Comparison of ENCODE assay signal across 10 cellular contexts in the genomic region with DNA sequence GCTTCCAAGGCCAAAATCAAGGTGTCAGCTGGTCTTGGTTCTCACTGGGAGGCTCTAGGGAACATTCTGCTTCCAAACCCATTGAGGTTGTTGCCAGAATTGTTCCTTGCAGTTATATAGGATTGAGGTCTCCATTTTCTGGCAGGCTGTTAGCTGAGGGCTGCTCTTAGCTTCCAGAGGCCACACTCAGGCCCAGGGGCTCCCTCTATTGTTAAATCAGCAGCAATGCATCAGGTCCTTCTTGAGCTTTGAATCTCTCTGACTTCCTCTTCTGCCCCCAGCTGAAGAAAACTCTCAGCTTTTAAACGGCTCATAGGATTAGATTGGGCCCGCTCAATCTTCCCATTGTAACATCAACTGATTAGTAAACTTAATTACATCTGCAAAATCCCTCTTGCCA. TPM values are rescaled to one million over a fixed set of nuclear protein-coding genes. Genes with fewer than 3 reads are reported as not detected.
DNase-seq lines count a peak whose midpoint lies in the region; TF ChIP-seq lines count a peak whose summit lies in the region.
"Had no signal": no experiment of that assay in that cellular context is flagged by ENCODE, and none has a peak within 500 bp of the region (broad histone marks: within the 10 kb centered on the region; RNA-seq: fewer than 3 reads in every experiment).

No MANE protein-coding gene starts in this region.

- peaks cover 8% of the 10 kb centered on the region; the same call in 1 of the 2 replicates for H3K27me3 ChIP-seq in GM23248 (replicated peaks; ENCODE audit: insufficient read depth)
- H3K27me3 ChIP-seq in endodermal cell (ENCODE audit: control insufficient read depth, insufficient read depth, low read length, poor library complexity, severe bottlenecking): peaks cover 32% of the 10 kb centered on the region
- peaks cover 14% of the 10 kb centered on the region for H3K27me3 ChIP-seq in osteoblast (ENCODE audit: insufficient read depth, low read length)
- H3K27me3 ChIP-seq: BLaER1 treated with 17β-estradiol and CSF1 and Interleukin-3, amounts not matched to agents 10 nM and 100 nM had no signal

- no peak overlapping the region for H3K9ac ChIP-seq in GM23248
- H3K9ac ChIP-seq in endodermal cell (ENCODE audit: extremely low read depth, low read length, poor library complexity, severe bottlenecking): no peak overlapping the region
- H3K9ac ChIP-seq: BLaER1 treated with 17β-estradiol and CSF1 and Interleukin-3, amounts not matched to agents 10 nM and 100 nM had no signal

- DNase-seq in NCI-H1436 (lab: John Stamatoyannopoulos, UW) (peak; percentile 48), NCI-H1436 treated with DMSO at 0.1 percent for 48 hours (lab: John Stamatoyannopoulos, UW) (no peak), GM23248 (peak; percentile 84), NCI-H1105 (lab: John Stamatoyannopoulos, UW) (peak; percentile 70), UCSD-AML1 (lab: John Stamatoyannopoulos, UW; ENCODE audit: unreplicated experiment) (peak; percentile 18), endodermal cell (peak; percentile 72), osteoblast (ENCODE audit: insufficient read length, low spot score, missing footprints) (peak; percentile 91), NCI-H524 treated with DMSO at 0.1 percent for 48 hours (lab: John Stamatoyannopoulos, UW) (no peak)

- H3K79me2 ChIP-seq in GM23248 (ENCODE audit: insufficient read depth) (no peaks in the 10 kb centered on the region), osteoblast (ENCODE audit: insufficient read depth, low read length) (no peaks in the 10 kb centered on the region)

- H3K9me2 ChIP-seq in GM23248 (ENCODE audit: insufficient read depth): no peaks in the 10 kb centered on the region

- H2AFZ ChIP-seq in GM23248 (no peak overlapping the region; the same call in 1 of the 2 replicates), osteoblast (ENCODE audit: low read length) (no peak overlapping the region)

- H3K4me3 ChIP-seq in GM23248: no peak overlapping the region
- no peak overlapping the region for H3K4me3 ChIP-seq in endodermal cell (ENCODE audit: low read length)
- H3K4me3 ChIP-seq in osteoblast (ENCODE audit: insufficient read depth, low read length): no peak overlapping the region
- H3K4me3 ChIP-seq: BLaER1 treated with 17β-estradiol and CSF1 and Interleukin-3, amounts not matched to agents 10 nM and 100 nM had no signal

- H3K4me1 Mint-ChIP-seq in endodermal cell: peaks cover 5% of the 10 kb centered on the region

- H3K36me3 ChIP-seq in GM23248 (ENCODE audit: low read depth) (no peaks in the 10 kb centered on the region), endodermal cell (ENCODE audit: control insufficient read depth, insufficient read depth, low read length) (no peaks in the 10 kb centered on the region), osteoblast (ENCODE audit: insufficient read depth, low read length) (no peaks in the 10 kb centered on the region)
- H3K36me3 ChIP-seq: BLaER1 treated with 17β-estradiol and CSF1 and Interleukin-3, amounts not matched to agents 10 nM and 100 nM had no signal

- WGBS in GM23248 (ENCODE audit: low coverage in 1 of 2, low lambda C conversion rate in 2 of 2, missing lambda C conversion rate in 2 of 2), 2 experiments: 25 to 28% methylated on average over 2 of the region's 2 CpGs
- 61 to 86% methylated on average over 1 to 2 of the region's 2 CpGs for WGBS in endodermal cell (ENCODE audit: insufficient coverage in 1 of 2, insufficient read length in 1 of 2), 2 experiments

- H3K36me3 Mint-ChIP-seq in endodermal cell (ENCODE audit: low read depth): no peaks in the 10 kb centered on the region

- no peak overlapping the region for H3K4me3 Mint-ChIP-seq in endodermal cell

- H3K4me2 ChIP-seq in GM23248 (ENCODE audit: unreplicated experiment): no peak overlapping the region
- H3K4me2 ChIP-seq in osteoblast (ENCODE audit: insufficient read depth, low read length): no peak overlapping the region
- H3K4me2 ChIP-seq: BLaER1 treated with 17β-estradiol and CSF1 and Interleukin-3, amounts not matched to agents 10 nM and 100 nM had no signal

- no peak overlapping the region for H3K27ac Mint-ChIP-seq in endodermal cell

- H3K9me3 ChIP-seq in GM23248 (ENCODE audit: low read depth) (no peaks in the 10 kb centered on the region), endodermal cell (ENCODE audit: control insufficient read depth, low read length) (no peaks in the 10 kb centered on the region), osteoblast (ENCODE audit: low read depth, low read length) (no peaks in the 10 kb centered on the region)
- H3K9me3 ChIP-seq: BLaER1 treated with 17β-estradiol and CSF1 and Interleukin-3, amounts not matched to agents 10 nM and 100 nM had no signal

- H3K27me3 Mint-ChIP-seq in endodermal cell (ENCODE audit: insufficient read depth): peaks cover 36% of the 10 kb centered on the region

- peaks cover 6% of the 10 kb centered on the region for H3K9me3 Mint-ChIP-seq in endodermal cell

- in situ Hi-C loops in GM23248 (cut with MboI): loop anchor here (25.0 kb wide), 1 partner anchor 409 kb away; no protein-coding TSS in a partner anchor

- H3K27ac ChIP-seq in GM23248: no peak overlapping the region
- no peak overlapping the region for H3K27ac ChIP-seq in endodermal cell (ENCODE audit: low read depth, low read length)
- H3K27ac ChIP-seq in osteoblast (ENCODE audit: low read depth, low read length): no peak overlapping the region
- H3K27ac ChIP-seq: BLaER1 treated with 17β-estradiol and CSF1 and Interleukin-3, amounts not matched to agents 10 nM and 100 nM had no signal

- H4K20me1 ChIP-seq in GM23248 (ENCODE audit: insufficient read depth): no peaks in the 10 kb centered on the region
- H4K20me1 ChIP-seq in osteoblast (ENCODE audit: insufficient read depth, low read length): no peaks in the 10 kb centered on the region
- H4K20me1 ChIP-seq: BLaER1 treated with 17β-estradiol and CSF1 and Interleukin-3, amounts not matched to agents 10 nM and 100 nM had no signal

- no peaks in the 10 kb centered on the region for H3F3A ChIP-seq in GM23248 (ENCODE audit: insufficient read depth)

- TF ChIP-seq CTCF in endodermal cell (conservative IDR thresholded peaks at IDR 0.05) (peak; percentile 81), osteoblast (IDR thresholded peaks at IDR 0.05; ENCODE audit: extremely low read depth, low read depth, low read length) (peak; percentile 77)

- H3K4me1 ChIP-seq in GM23248 (ENCODE audit: insufficient read depth) (no peaks in the 10 kb centered on the region), endodermal cell (ENCODE audit: control insufficient read depth, insufficient read depth, low read length) (no peaks in the 10 kb centered on the region), osteoblast (ENCODE audit: insufficient read depth, low read length) (no peaks in the 10 kb centered on the region)

RNA-seq across cellular contexts. Expression of a gene that starts 39.3 kb away (rescaled TPM):
- total RNA-seq in GM23248 (2014; rRNA removed; shearing (Covaris generic)): not detected in 2 replicates
- polyA plus RNA-seq in GM23248 (2016; fragmentation: Nextera tagmentation; extraction: Ambion mirVana): not detected in 2 replicates
- total RNA-seq in endodermal cell (not detected), osteoblast (not detected in 2 replicates)
- polyA plus RNA-seq in endodermal cell (2013, experiment 1 of 2): not detected
- not detected for polyA plus RNA-seq in endodermal cell (2013, experiment 2 of 2)
- polyA plus RNA-seq: adipose tissue had no signal

RNA-seq across cellular contexts. Expression of a gene that starts 41.0 kb away (rescaled TPM):
- 2,043 and 2,414 TPM in 2 replicates for total RNA-seq in GM23248 (2014; rRNA removed; shearing (Covaris generic))
- 708 and 741 TPM in 2 replicates for polyA plus RNA-seq in GM23248 (2016; fragmentation: Nextera tagmentation; extraction: Ambion mirVana)
- total RNA-seq in endodermal cell: 1,000 to 10,000 TPM; 1,572 to 1,940 TPM
- polyA plus RNA-seq in endodermal cell (2013, experiment 1 of 2): 1,263 TPM
- polyA plus RNA-seq in endodermal cell (2013, experiment 2 of 2): 1,225 TPM
- 2,226 and 2,227 TPM in 2 replicates for total RNA-seq in osteoblast

Comparison
In these comparisons a context has a peak if more than half of its experiments do, and no peak if none do; other contexts are left out.
1. DNase-seq: peak in NCI-H1436 (single experiment), GM23248 (single experiment), NCI-H1105 (single experiment), UCSD-AML1 (single experiment), endodermal cell (single experiment) and osteoblast (single experiment); none in NCI-H1436 treated with DMSO at 0.1 percent for 48 hours (single experiment) and NCI-H524 treated with DMSO at 0.1 percent for 48 hours (single experiment).